Comparison of ENCODE assay signal across 8 cellular contexts in genomic region chr5:73499756-73500155, GRCh38. TPM values are rescaled to one million over a fixed set of nuclear protein-coding genes. Genes with fewer than 3 reads are reported as not detected.
DNase-seq lines count a peak whose midpoint lies in the region; ATAC-seq and TF ChIP-seq lines count a peak whose summit lies in the region.

No MANE protein-coding gene starts in this region.

- H3K4me3 ChIP-seq in CD4-positive, CD25-positive, alpha-beta regulatory T cell (ENCODE audit: low read depth, low read length), result peak overlapping the region; percentile 96
- H3K4me3 ChIP-seq in MG63, result peak overlapping the region; percentile 96
- peak overlapping the region in 56 of 59 donors; percentile 10 to 100 (median 94) for H3K4me3 ChIP-seq in dorsolateral prefrontal cortex

- DNase-seq in CD4-positive, CD25-positive, alpha-beta regulatory T cell, result no peak
- DNase-seq in MG63 (no peak), dorsolateral prefrontal cortex (no peak), amniotic stem cell (lab: John Stamatoyannopoulos, UW) (no peak), left colon (no peak)
- DNase-seq in NK-92 treated with Interleukin-12 subunit alpha and Interleukin-12 subunit beta, amount 100 ng/mL, for 24 hours (lab: John Stamatoyannopoulos, UW), result no peak

- peak overlapping the region; percentile 57 for H3K27ac ChIP-seq in CD4-positive, CD25-positive, alpha-beta regulatory T cell (ENCODE audit: insufficient read depth, low read length, poor library complexity, severe bottlenecking)
- H3K27ac ChIP-seq in dorsolateral prefrontal cortex, result no peak overlapping the region

- H3K36me3 Mint-ChIP-seq in CD4-positive, CD25-positive, alpha-beta regulatory T cell, result peaks cover 26% of the 10 kb centered on the region
- peaks cover 48% of the 10 kb centered on the region for H3K36me3 Mint-ChIP-seq in nephron (ENCODE audit: low read depth)

- TF ChIP-seq CTCF in dorsolateral prefrontal cortex (IDR thresholded peaks at IDR 0.05 in 54 of 56, conservative IDR thresholded peaks at IDR 0.05 in 2 of 56; ENCODE audit: low read depth in 1 of 56, partially characterized antibody in 56 of 56) (no peak), nephron (IDR thresholded peaks at IDR 0.05; ENCODE audit: unreplicated experiment in 3 of 3) (no peak)

- H3K4me3 Mint-ChIP-seq in CD4-positive, CD25-positive, alpha-beta regulatory T cell, result peak overlapping the region; percentile 97 to 99 (median 98)
- H3K4me3 Mint-ChIP-seq in nephron, result peak overlapping the region; percentile 99 to 100 (median 100)

- no peaks in the 10 kb centered on the region for H3K9me3 Mint-ChIP-seq in CD4-positive, CD25-positive, alpha-beta regulatory T cell
- H3K9me3 Mint-ChIP-seq in nephron, result no peaks in the 10 kb centered on the region

- H3K4me1 Mint-ChIP-seq in CD4-positive, CD25-positive, alpha-beta regulatory T cell, result peaks cover 28 to 52% (median 37%) of the 10 kb centered on the region in 4 donors
- H3K4me1 Mint-ChIP-seq in nephron, result peaks cover 27% of the 10 kb centered on the region

- H3K36me3 ChIP-seq in CD4-positive, CD25-positive, alpha-beta regulatory T cell (ENCODE audit: control insufficient read depth, insufficient read depth, low read length), result peaks cover 32% of the 10 kb centered on the region
- H3K36me3 ChIP-seq in MG63, result peaks cover 60% of the 10 kb centered on the region

- peak overlapping the region; percentile 94 to 99 (median 99) for H3K27ac Mint-ChIP-seq in CD4-positive, CD25-positive, alpha-beta regulatory T cell
- H3K27ac Mint-ChIP-seq in nephron, result peak overlapping the region; percentile 97 to 100 (median 100)

- H3K27me3 Mint-ChIP-seq in CD4-positive, CD25-positive, alpha-beta regulatory T cell, result peaks cover 9% of the 10 kb centered on the region
- H3K27me3 Mint-ChIP-seq in nephron (ENCODE audit: low read depth), result no peaks in the 10 kb centered on the region

- intact Hi-C loops in dorsolateral prefrontal cortex (cut with DNase I), result no loop called here
- intact Hi-C loops in left colon (cut with DNase I, micrococcal nuclease), result no loop called here

- peaks cover 2% of the 10 kb centered on the region for H3K27me3 ChIP-seq in CD4-positive, CD25-positive, alpha-beta regulatory T cell (ENCODE audit: control insufficient read depth, insufficient read depth, low read length)
- H3K27me3 ChIP-seq in MG63 (no peaks in the 10 kb centered on the region), dorsolateral prefrontal cortex (no peaks in the 10 kb centered on the region)

- ATAC-seq in CD4-positive, CD25-positive, alpha-beta regulatory T cell (ENCODE audit: low read depth in 2 of 2), result no peak
- ATAC-seq in left colon (no peak), GM19467 (IDR thresholded peaks at IDR 0.05; ENCODE audit: unreplicated experiment) (no peak)

- no peaks in the 10 kb centered on the region for H3K9me3 ChIP-seq in CD4-positive, CD25-positive, alpha-beta regulatory T cell (ENCODE audit: control insufficient read depth in 2 of 2, low read length in 2 of 2)
- no peaks in the 10 kb centered on the region for H3K9me3 ChIP-seq in MG63

- H3K4me1 ChIP-seq in CD4-positive, CD25-positive, alpha-beta regulatory T cell (ENCODE audit: control insufficient read depth, insufficient read depth, low read length, poor library complexity, severe bottlenecking), result peaks cover 41% of the 10 kb centered on the region

RNA-seq across cellular contexts. Expression of gene BTF3, which starts 1.5 kb away (rescaled TPM):
- 585 TPM for total RNA-seq in CD4-positive, CD25-positive, alpha-beta regulatory T cell
- 100 to 1,000 TPM; 737 to 852 (median 796) TPM for polyA plus RNA-seq in CD4-positive, CD25-positive, alpha-beta regulatory T cell
- 284 and 469 TPM in 2 replicates for total RNA-seq in MG63 (2014; rRNA removed; shearing (Covaris generic); ENCODE audit: low replicate concordance)
- 100 to 1,000 TPM; 164 to 273 (median 215) TPM for total RNA-seq in dorsolateral prefrontal cortex
- total RNA-seq in left colon, result 100 to 1,000 TPM; 522 to 537 TPM

RNA-seq across cellular contexts. Expression of gene FOXD1, which starts 51.2 kb away (rescaled TPM):
- total RNA-seq in CD4-positive, CD25-positive, alpha-beta regulatory T cell, result not detected
- under 1 TPM in 1 of 4 donors, not detected in 3; 0.07 TPM for polyA plus RNA-seq in CD4-positive, CD25-positive, alpha-beta regulatory T cell
- total RNA-seq in MG63 (2014; rRNA removed; shearing (Covaris generic); ENCODE audit: low replicate concordance), result 9.6 and 26.5 TPM in 2 replicates
- 10 to 100 TPM in 1 of 120 experiments, 1 to 10 TPM in 110, under 1 TPM in 9; 0.46 to 10.1 (median 2.2) TPM for total RNA-seq in dorsolateral prefrontal cortex
- under 1 TPM in 1 of 2 donors, not detected in 1; 0.20 TPM for total RNA-seq in left colon
